19 cellular contexts compared by ENCODE assay signal in the genomic region with DNA sequence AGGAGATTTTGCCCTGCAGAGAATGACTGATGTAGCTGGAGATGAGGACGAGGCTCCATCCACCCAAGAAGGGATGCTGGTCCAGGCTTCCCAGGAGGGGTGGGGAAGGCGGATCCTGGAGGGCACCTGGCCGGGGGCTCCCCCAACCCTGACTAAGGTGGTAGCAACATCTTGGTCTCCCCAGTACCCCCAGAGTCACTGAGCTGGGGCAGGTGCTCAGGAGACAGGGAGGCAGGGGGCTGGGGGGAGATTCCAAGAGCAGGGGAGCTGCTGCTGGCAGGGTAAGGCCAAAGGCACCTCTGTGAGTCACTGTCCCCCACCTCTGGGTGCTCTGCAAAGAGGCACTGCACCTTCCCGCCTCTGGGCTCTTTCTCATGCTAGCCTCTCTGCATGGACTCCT. TPM values are rescaled to one million over a fixed set of nuclear protein-coding genes. Genes with fewer than 3 reads are reported as not detected.
"Had no signal": no experiment of that assay in that cellular context is flagged by ENCODE, and none has a peak within 500 bp of the region (broad histone marks: within the 10 kb centered on the region; RNA-seq: fewer than 3 reads in every experiment).

No MANE protein-coding gene starts in this region.

- FAIRE-seq: HepG2 had no signal

- H3K9me3 ChIP-seq: MG63, SK-N-SH had no signal

- H3K4me3 ChIP-seq: MG63 had no signal

- DNase-seq: KBM-7, MG63, NCI-H1092, NCI-H1105 treated with DMSO at 0.1 percent for 48 hours, NCI-H1417 treated with DMSO at 0.1 percent for 48 hours, NCI-H146, NCI-H1694 treated with DMSO at 0.1 percent for 48 hours, NCI-H1930, NCI-H2081, NCI-H2107, NCI-H2227 treated with DMSO at 0.1 percent for 48 hours, NCI-H524, NCI-H526 treated with DMSO at 0.1 percent for 48 hours, NCI-H774, SHP77, SK-N-SH had no signal

- H3K27ac ChIP-seq: RWPE1 had no signal

- H3K27me3 ChIP-seq: MG63 had no signal

- H3K36me3 ChIP-seq: MG63 had no signal

RNA-seq across cellular contexts. Expression of a gene that starts 48.6 kb away (rescaled TPM):
- total RNA-seq: LHCN-M2 had no signal
